In the genomic region with DNA sequence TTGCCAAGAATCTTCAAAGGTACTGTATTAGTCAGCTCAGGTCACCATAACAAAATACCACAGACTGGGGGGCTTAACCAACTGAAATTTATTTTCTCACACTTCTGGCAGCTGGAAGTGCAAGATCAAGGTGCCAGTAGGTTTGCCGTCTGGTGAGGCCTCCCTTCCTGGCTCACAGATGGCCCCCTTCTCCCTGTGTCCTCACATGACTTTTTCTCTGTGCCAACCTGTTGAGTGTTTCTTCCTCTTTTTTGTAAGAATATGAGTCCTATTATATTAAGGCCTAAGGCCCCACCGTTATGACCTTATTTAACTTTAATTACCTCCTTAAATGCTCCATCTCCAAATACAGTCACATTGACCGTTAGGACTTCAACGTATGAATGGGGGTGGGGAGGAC, we compare ENCODE assay signal across 20 cellular contexts.
DNase-seq lines count a peak whose midpoint lies in the region; ATAC-seq, FAIRE-seq and TF ChIP-seq lines count a peak whose summit lies in the region.
"Had no signal": no experiment of that assay in that cellular context is flagged by ENCODE, and none has a peak within 500 bp of the region (broad histone marks: within the 10 kb centered on the region; RNA-seq: fewer than 3 reads in every experiment).

No MANE protein-coding gene starts in this region.

- H2BK12ac ChIP-seq in trophoblast cell (ENCODE audit: low read length): no peak overlapping the region

- H2BK120ac ChIP-seq in trophoblast cell (ENCODE audit: insufficient read depth, low read length, poor library complexity): no peak overlapping the region

- DNase-seq in DMS 273 (lab: John Stamatoyannopoulos, UW; ENCODE audit: unreplicated experiment): peak; percentile 92
- DNase-seq in HT1080 (ENCODE audit: low read depth): peak; percentile 34
- peak; percentile 36 for DNase-seq in NOMO-1 treated with DMSO at 0.1 percent for 48 hours (lab: John Stamatoyannopoulos, UW; ENCODE audit: unreplicated experiment)
- DNase-seq in astrocyte (ENCODE audit: low read depth): peak; percentile 10
- DNase-seq in naive thymus-derived CD8-positive, alpha-beta T cell: no peak
- DNase-seq in stimulated activated effector memory CD8-positive, alpha-beta T cell treated with anti-CD3 and anti-CD28 coated beads, Interleukin-12 subunit alpha, Interleukin-12 subunit beta, amount 100 ng/mL, for 72 hours (ENCODE audit: low spot score in 2 of 2): no peak
- no peak for DNase-seq in trophoblast cell
- DNase-seq: C1 segment of cervical spinal cord, MG63, NCI-H1694 treated with DMSO at 0.1 percent for 48 hours, NCI-H2107, NCI-H446, Peyer's patch, SHP77 treated with DMSO at 0.1 percent for 48 hours had no signal

- H3K4me2 ChIP-seq in astrocyte (ENCODE audit: low read length) (no peak overlapping the region), trophoblast cell (ENCODE audit: low read length) (no peak overlapping the region)
- H3K4me2 ChIP-seq: A549, KMS-11 had no signal

- no peak overlapping the region for H2BK5ac ChIP-seq in trophoblast cell (ENCODE audit: low read depth, low read length, poor library complexity)

- H3K18ac ChIP-seq in trophoblast cell (ENCODE audit: low read length): no peak overlapping the region

- no CpG with 5 or more reads among the region's 4 CpGs for WGBS in trophoblast cell (ENCODE audit: extremely low coverage, insufficient coverage, insufficient read length)

- H3K9ac ChIP-seq in astrocyte (ENCODE audit: low read length): no peak overlapping the region
- no peak overlapping the region for H3K9ac ChIP-seq in trophoblast cell (ENCODE audit: low read length)
- H3K9ac ChIP-seq: KMS-11 had no signal

- H3K27me3 Mint-ChIP-seq in astrocyte (ENCODE audit: low read depth, unreplicated experiment): no peaks in the 10 kb centered on the region
- H3K27me3 Mint-ChIP-seq in naive thymus-derived CD8-positive, alpha-beta T cell: peaks cover 8 to 32% (median 13%) of the 10 kb centered on the region in 5 donors

- no peak overlapping the region for H3K4ac ChIP-seq in trophoblast cell (ENCODE audit: low read depth, low read length)

- H4K8ac ChIP-seq in trophoblast cell (ENCODE audit: low read depth, low read length): no peak overlapping the region

- TF ChIP-seq CTCF in astrocyte (IDR thresholded peaks at IDR 0.05; ENCODE audit: insufficient read depth, low read depth, low read length): no peak

- no peak overlapping the region for H2AK5ac ChIP-seq in trophoblast cell (ENCODE audit: low read length)

- H3K4me3 Mint-ChIP-seq in astrocyte (ENCODE audit: unreplicated experiment): no peak overlapping the region
- no peak overlapping the region for H3K4me3 Mint-ChIP-seq in naive thymus-derived CD8-positive, alpha-beta T cell
- H3K4me3 Mint-ChIP-seq in stimulated activated effector memory CD8-positive, alpha-beta T cell treated with anti-CD3 and anti-CD28 coated beads, Interleukin-12 subunit alpha, Interleukin-12 subunit beta, amount 100 ng/mL, for 72 hours: no peak overlapping the region

- no peak overlapping the region for H4K91ac ChIP-seq in trophoblast cell (ENCODE audit: low read depth, low read length)

- H4K20me1 ChIP-seq in astrocyte (ENCODE audit: insufficient read depth, low read length): no peaks in the 10 kb centered on the region

- H3K4me1 Mint-ChIP-seq in astrocyte (ENCODE audit: low read depth, unreplicated experiment): peaks cover under 1% of the 10 kb centered on the region
- H3K4me1 Mint-ChIP-seq in naive thymus-derived CD8-positive, alpha-beta T cell: no peaks in the 10 kb centered on the region
- no peaks in the 10 kb centered on the region for H3K4me1 Mint-ChIP-seq in stimulated activated effector memory CD8-positive, alpha-beta T cell treated with anti-CD3 and anti-CD28 coated beads, Interleukin-12 subunit alpha, Interleukin-12 subunit beta, amount 100 ng/mL, for 72 hours

- H3K4me1 ChIP-seq in astrocyte (ENCODE audit: insufficient read depth, low read length) (no peaks in the 10 kb centered on the region), trophoblast cell (ENCODE audit: control insufficient read depth in 1 of 2, insufficient read depth in 2 of 2, low read length in 2 of 2) (no peaks in the 10 kb centered on the region)
- H3K4me1 ChIP-seq: A549, Peyer's patch had no signal

- H3K79me1 ChIP-seq in trophoblast cell (ENCODE audit: low read length): no peaks in the 10 kb centered on the region

- H3K9me3 ChIP-seq in astrocyte (ENCODE audit: insufficient read depth, low read depth, low read length) (no peaks in the 10 kb centered on the region), trophoblast cell (ENCODE audit: insufficient read depth, low read depth, low read length) (no peaks in the 10 kb centered on the region)
- H3K9me3 ChIP-seq: Peyer's patch had no signal

- ATAC-seq in naive thymus-derived CD8-positive, alpha-beta T cell: no peak
- ATAC-seq in stimulated activated effector memory CD8-positive, alpha-beta T cell treated with anti-CD3 and anti-CD28 coated beads, Interleukin-12 subunit alpha, Interleukin-12 subunit beta, amount 100 ng/mL, for 72 hours: no peak
- no peak for ATAC-seq in GM18519 (IDR thresholded peaks at IDR 0.05; ENCODE audit: low FRiP score, unreplicated experiment)
- ATAC-seq: A549, SK-N-SH treated with all-trans-retinoic acid at 6 μM for 48 hours had no signal

- H3K36me3 ChIP-seq in astrocyte (ENCODE audit: insufficient read depth, low read length): no peaks in the 10 kb centered on the region
- no peaks in the 10 kb centered on the region for H3K36me3 ChIP-seq in trophoblast cell (ENCODE audit: control insufficient read depth in 1 of 2, insufficient read depth in 2 of 2, low read length in 2 of 2)
- H3K36me3 ChIP-seq: MG63, Peyer's patch had no signal

- no peak for FAIRE-seq in astrocyte (lab: Jason Lieb, UNC)
- FAIRE-seq: A549, GM12892, H1 had no signal

- peaks cover 15% of the 10 kb centered on the region for H3K9me3 Mint-ChIP-seq in astrocyte (ENCODE audit: unreplicated experiment)
- H3K9me3 Mint-ChIP-seq in naive thymus-derived CD8-positive, alpha-beta T cell: peaks cover 4 to 28% (median 11%) of the 10 kb centered on the region in 9 donors
- H3K9me3 Mint-ChIP-seq in stimulated activated effector memory CD8-positive, alpha-beta T cell treated with anti-CD3 and anti-CD28 coated beads, Interleukin-12 subunit alpha, Interleukin-12 subunit beta, amount 100 ng/mL, for 72 hours: no peaks in the 10 kb centered on the region

- H3K4me3 ChIP-seq in astrocyte (ENCODE audit: insufficient read depth, low read depth, low read length): no peak overlapping the region
- H3K4me3 ChIP-seq in trophoblast cell (ENCODE audit: low read depth, low read length): no peak overlapping the region
- H3K4me3 ChIP-seq: A549, MG63, Peyer's patch had no signal

- H3K27ac ChIP-seq in astrocyte (ENCODE audit: low read depth, low read length): no peak overlapping the region
- H3K27ac ChIP-seq in trophoblast cell (ENCODE audit: low read depth, low read length): no peak overlapping the region
- H3K27ac ChIP-seq: A549, KMS-11, Peyer's patch had no signal

- H4K12ac ChIP-seq in trophoblast cell (ENCODE audit: low read depth, low read length): no peak overlapping the region

- H3K23ac ChIP-seq in trophoblast cell (ENCODE audit: low read length): no peak overlapping the region

- H3K27ac Mint-ChIP-seq in astrocyte (ENCODE audit: unreplicated experiment): no peak overlapping the region
- H3K27ac Mint-ChIP-seq in naive thymus-derived CD8-positive, alpha-beta T cell: no peak overlapping the region
- H3K27ac Mint-ChIP-seq in stimulated activated effector memory CD8-positive, alpha-beta T cell treated with anti-CD3 and anti-CD28 coated beads, Interleukin-12 subunit alpha, Interleukin-12 subunit beta, amount 100 ng/mL, for 72 hours: no peak overlapping the region

- H3K14ac ChIP-seq in trophoblast cell (ENCODE audit: low read length): no peak overlapping the region

- POLR2A ChIA-PET in naive thymus-derived CD8-positive, alpha-beta T cell (lab: Charles Lee): no interaction called here

- H3K79me2 ChIP-seq in astrocyte (ENCODE audit: insufficient read depth, low read length) (no peaks in the 10 kb centered on the region), trophoblast cell (ENCODE audit: control insufficient read depth, insufficient read depth, low read length, poor library complexity) (no peaks in the 10 kb centered on the region)

- no peaks in the 10 kb centered on the region for H3K27me3 ChIP-seq in astrocyte (ENCODE audit: insufficient read depth, low read length)
- H3K27me3 ChIP-seq in trophoblast cell (ENCODE audit: insufficient read depth, low read length): no peaks in the 10 kb centered on the region
- H3K27me3 ChIP-seq: MG63, Peyer's patch had no signal

- H3K36me3 Mint-ChIP-seq in astrocyte (ENCODE audit: low read depth, unreplicated experiment): no peaks in the 10 kb centered on the region
- H3K36me3 Mint-ChIP-seq in naive thymus-derived CD8-positive, alpha-beta T cell: peaks cover 0 to 10% (median 2%) of the 10 kb centered on the region in 3 donors
- no peaks in the 10 kb centered on the region for H3K36me3 Mint-ChIP-seq in stimulated activated effector memory CD8-positive, alpha-beta T cell treated with anti-CD3 and anti-CD28 coated beads, Interleukin-12 subunit alpha, Interleukin-12 subunit beta, amount 100 ng/mL, for 72 hours

- H2AFZ ChIP-seq in astrocyte (ENCODE audit: low read depth, low read length) (no peak overlapping the region), trophoblast cell (ENCODE audit: insufficient read depth, low read length, poor library complexity) (no peak overlapping the region)

Comparison
In these comparisons a context has a peak if more than half of its experiments do, and no peak if none do; other contexts are left out.
1. DNase-seq: peak in DMS 273 (single experiment), HT1080 (single experiment), NOMO-1 treated with DMSO at 0.1 percent for 48 hours (single experiment) and astrocyte (single experiment); none in naive thymus-derived CD8-positive, alpha-beta T cell (0 of 10), stimulated activated effector memory CD8-positive, alpha-beta T cell treated with anti-CD3 and anti-CD28 coated beads, Interleukin-12 subunit alpha, Interleukin-12 subunit beta, amount 100 ng/mL, for 72 hours (0 of 2) and trophoblast cell (0 of 2).